In the genomic region with DNA sequence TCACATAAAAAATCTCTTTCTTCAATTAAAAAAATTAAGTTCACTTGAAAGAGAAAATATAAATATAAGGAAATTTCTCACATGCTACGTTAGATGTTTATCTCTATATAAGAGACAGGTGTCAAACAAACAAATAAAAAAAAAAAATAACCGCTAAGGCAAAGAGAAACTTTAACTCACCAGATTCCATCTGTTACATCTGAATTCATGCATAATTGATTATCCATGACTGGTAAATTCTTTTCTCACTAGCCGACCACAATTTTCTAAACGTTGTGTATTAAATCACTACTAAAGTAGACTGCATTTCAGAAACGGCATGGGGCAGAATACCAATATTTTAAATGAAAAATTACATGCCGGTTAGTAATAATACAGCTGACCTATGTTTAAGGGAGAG, we compare ENCODE assay signal across 21 cellular contexts. TPM values are rescaled to one million over a fixed set of nuclear protein-coding genes. Genes with fewer than 3 reads are reported as not detected.
A peak's percentile ranks its signal among the peaks of the same experiment; 100 is the strongest.
DNase-seq lines count a peak whose midpoint lies in the region; ATAC-seq lines count a peak whose summit lies in the region.
"Had no signal": no experiment of that assay in that cellular context is flagged by ENCODE, and none has a peak within 500 bp of the region (broad histone marks: within the 10 kb centered on the region; RNA-seq: fewer than 3 reads in every experiment).

No MANE protein-coding gene starts in this region.

- H3K56ac ChIP-seq in mesendoderm (ENCODE audit: low read length): no peak overlapping the region

- no peaks in the 10 kb centered on the region for H3K79me2 ChIP-seq in mesendoderm (ENCODE audit: control insufficient read depth, insufficient read depth, low read length)

- H3K4me3 Mint-ChIP-seq in activated naive CD4-positive, alpha-beta T cell treated with anti-CD3 and anti-CD28 coated beads for 36 hours: peak overlapping the region; percentile 76
- H3K4me3 Mint-ChIP-seq in T-cell: peak overlapping the region; percentile 74 to 80 (median 75)
- peak overlapping the region; percentile 87 for H3K4me3 Mint-ChIP-seq in activated naive CD8-positive, alpha-beta T cell
- peak overlapping the region; percentile 84 to 89 for H3K4me3 Mint-ChIP-seq in stimulated activated naive CD8-positive, alpha-beta T cell treated with anti-CD3 and anti-CD28 coated beads, Interleukin-15, amount 100 ng/mL, for 72 hours
- H3K4me3 Mint-ChIP-seq: neural crest cell had no signal

- POLR2A ChIA-PET in T-cell (lab: Charles Lee): interaction anchor here in 1 of 2 donors (0.7 kb wide), 1 partner anchor 712 kb away, joined by 3 read pairs; no protein-coding TSS in a partner anchor

- H3K4me1 ChIP-seq in mesendoderm (ENCODE audit: control insufficient read depth, low read depth, low read length): peaks cover 2% of the 10 kb centered on the region
- H3K4me1 ChIP-seq: right lobe of liver, tibial artery had no signal

- ATAC-seq in T-cell (replicated peaks in 1 of 4) (no peak), HG03520 (IDR thresholded peaks at IDR 0.05; ENCODE audit: unreplicated experiment) (no peak)
- ATAC-seq in stimulated activated naive CD8-positive, alpha-beta T cell treated with anti-CD3 and anti-CD28 coated beads, Interleukin-15, amount 100 ng/mL, for 72 hours: no peak
- ATAC-seq: right lobe of liver had no signal

- H3K27me3 ChIP-seq in mesendoderm (ENCODE audit: insufficient read depth, low read length, poor library complexity): no peaks in the 10 kb centered on the region
- H3K27me3 ChIP-seq: right lobe of liver, tibial artery had no signal

- no peak overlapping the region for H3K4ac ChIP-seq in mesendoderm (ENCODE audit: low read depth, low read length)

- H3K4me2 ChIP-seq in mesendoderm (ENCODE audit: low read length): no peak overlapping the region

- H3K9ac ChIP-seq in mesendoderm (ENCODE audit: low read length): no peak overlapping the region

- H3K27ac ChIP-seq in mesendoderm (ENCODE audit: low read depth, low read length): no peak overlapping the region
- H3K27ac ChIP-seq: right lobe of liver, tibial artery had no signal

- no CpG with 5 or more reads among the region's 6 CpGs for WGBS in mesendoderm (ENCODE audit: extremely low coverage, insufficient coverage, low lambda C conversion rate)

- H3K36me3 ChIP-seq in mesendoderm (ENCODE audit: control insufficient read depth, insufficient read depth, low read length): no peaks in the 10 kb centered on the region
- H3K36me3 ChIP-seq: right lobe of liver, tibial artery had no signal

- peaks cover 80% of the 10 kb centered on the region for H3K36me3 Mint-ChIP-seq in activated naive CD4-positive, alpha-beta T cell treated with anti-CD3 and anti-CD28 coated beads for 36 hours (ENCODE audit: low read depth)
- peaks cover 10% of the 10 kb centered on the region for H3K36me3 Mint-ChIP-seq in T-cell
- H3K36me3 Mint-ChIP-seq in activated naive CD8-positive, alpha-beta T cell: peaks cover 14% of the 10 kb centered on the region

- H3K9me3 Mint-ChIP-seq in activated naive CD4-positive, alpha-beta T cell treated with anti-CD3 and anti-CD28 coated beads for 36 hours: no peaks in the 10 kb centered on the region
- H3K9me3 Mint-ChIP-seq in T-cell: no peaks in the 10 kb centered on the region
- no peaks in the 10 kb centered on the region for H3K9me3 Mint-ChIP-seq in activated naive CD8-positive, alpha-beta T cell (ENCODE audit: low read depth)
- no peaks in the 10 kb centered on the region for H3K9me3 Mint-ChIP-seq in stimulated activated naive CD8-positive, alpha-beta T cell treated with anti-CD3 and anti-CD28 coated beads, Interleukin-15, amount 100 ng/mL, for 72 hours
- H3K9me3 Mint-ChIP-seq: neural crest cell had no signal

- no peak overlapping the region for H2BK15ac ChIP-seq in mesendoderm (replicated peaks; ENCODE audit: low read depth)

- H2AK5ac ChIP-seq in mesendoderm (ENCODE audit: low read length): no peak overlapping the region

- H3K27me3 Mint-ChIP-seq in activated naive CD4-positive, alpha-beta T cell treated with anti-CD3 and anti-CD28 coated beads for 36 hours (ENCODE audit: low read depth): no peaks in the 10 kb centered on the region
- no peaks in the 10 kb centered on the region for H3K27me3 Mint-ChIP-seq in T-cell
- no peaks in the 10 kb centered on the region for H3K27me3 Mint-ChIP-seq in activated naive CD8-positive, alpha-beta T cell
- no peaks in the 10 kb centered on the region for H3K27me3 Mint-ChIP-seq in stimulated activated naive CD8-positive, alpha-beta T cell treated with anti-CD3 and anti-CD28 coated beads, Interleukin-15, amount 100 ng/mL, for 72 hours

- DNase-seq in activated naive CD4-positive, alpha-beta T cell treated with anti-CD3 and anti-CD28 coated beads for 36 hours: no peak
- no peak for DNase-seq in activated naive CD4-positive, alpha-beta T cell treated with Interleukin-2 at 50 U/mL for 16 hours
- DNase-seq in T-cell (no peak), mesendoderm (no peak)
- DNase-seq in stimulated activated naive CD8-positive, alpha-beta T cell treated with anti-CD3 and anti-CD28 coated beads, Interleukin-15, amount 100 ng/mL, for 72 hours: no peak
- DNase-seq: activated CD4-positive, CD25-positive, alpha-beta regulatory T cell; DMS79; GF-D8; islet precursor cell; NCI-H1105; NCI-H2029; NCI-H345; NCI-H774; posterior cingulate gyrus; right lobe of liver; stimulated activated CD4-positive, alpha-beta T cell treated with anti-CD3 and anti-CD28 coated beads, Interleukin-4, amount 100 ng/mL, for 4 hours; stimulated activated naive CD4-positive, alpha-beta T cell treated with Interleukin-2 at 50 U/mL for 16 hours; tibial artery had no signal

- intact Hi-C loops in activated naive CD4-positive, alpha-beta T cell treated with anti-CD3 and anti-CD28 coated beads for 36 hours (cut with micrococcal nuclease): loop anchor here (1.0 kb wide), 1 partner anchor 8 kb away; no protein-coding TSS in a partner anchor

- H3K4me1 Mint-ChIP-seq in activated naive CD4-positive, alpha-beta T cell treated with anti-CD3 and anti-CD28 coated beads for 36 hours (ENCODE audit: low read depth): peaks cover 53% of the 10 kb centered on the region
- peaks cover 70 to 82% (median 76%) of the 10 kb centered on the region in 3 donors for H3K4me1 Mint-ChIP-seq in T-cell
- H3K4me1 Mint-ChIP-seq in activated naive CD8-positive, alpha-beta T cell (ENCODE audit: low read depth): peaks cover 79% of the 10 kb centered on the region
- H3K4me1 Mint-ChIP-seq in stimulated activated naive CD8-positive, alpha-beta T cell treated with anti-CD3 and anti-CD28 coated beads, Interleukin-15, amount 100 ng/mL, for 72 hours: peaks cover 40% of the 10 kb centered on the region
- H3K4me1 Mint-ChIP-seq: neural crest cell had no signal

- H3K4me3 ChIP-seq in mesendoderm (ENCODE audit: low read length): no peak overlapping the region
- H3K4me3 ChIP-seq: right lobe of liver, tibial artery had no signal

- no peak overlapping the region for H2BK5ac ChIP-seq in mesendoderm (ENCODE audit: low read length)

- H2BK120ac ChIP-seq in mesendoderm (ENCODE audit: low read depth, low read length): no peak overlapping the region

- no peak overlapping the region for H3K18ac ChIP-seq in mesendoderm (ENCODE audit: low read length)

- CTCF ChIA-PET in activated naive CD4-positive, alpha-beta T cell treated with anti-CD3 and anti-CD28 coated beads for 36 hours (lab: Charles Lee): interaction anchor here (1.1 kb wide), 1 partner anchor 11 kb away, joined by 4 read pairs; no protein-coding TSS in a partner anchor
- CTCF ChIA-PET in T-cell (lab: Charles Lee): no interaction called here

- no peak overlapping the region for H4K5ac ChIP-seq in mesendoderm (ENCODE audit: low read length)

- H4K8ac ChIP-seq in mesendoderm (ENCODE audit: low read depth, low read length): no peak overlapping the region

- H3K27ac Mint-ChIP-seq in activated naive CD4-positive, alpha-beta T cell treated with anti-CD3 and anti-CD28 coated beads for 36 hours: peak overlapping the region; percentile 91
- peak overlapping the region; percentile 95 for H3K27ac Mint-ChIP-seq in T-cell
- peak overlapping the region; percentile 94 for H3K27ac Mint-ChIP-seq in activated naive CD8-positive, alpha-beta T cell
- H3K27ac Mint-ChIP-seq in stimulated activated naive CD8-positive, alpha-beta T cell treated with anti-CD3 and anti-CD28 coated beads, Interleukin-15, amount 100 ng/mL, for 72 hours: peak overlapping the region in 1 of 2 donors; percentile 70

- no peak overlapping the region for H3K23ac ChIP-seq in mesendoderm (ENCODE audit: low read length)

- H3K79me1 ChIP-seq in mesendoderm (ENCODE audit: low read length): no peaks in the 10 kb centered on the region

RNA-seq across cellular contexts. Expression of gene SATB1, which starts 9.6 kb away (rescaled TPM):
- total RNA-seq in activated naive CD4-positive, alpha-beta T cell treated with anti-CD3 and anti-CD28 coated beads for 36 hours: 100 to 1,000 TPM; 303 to 305 TPM
- 100 to 1,000 TPM; 204 to 417 (median 282) TPM for total RNA-seq in T-cell
- polyA plus RNA-seq in mesendoderm (2013, experiment 1 of 2): 26.0 TPM
- polyA plus RNA-seq in mesendoderm (2013, experiment 2 of 2): 26.9 TPM
